Comparison of ENCODE assay signal across 11 cellular contexts in genomic region chr4:182978152-182978827, GRCh38.
DNase-seq lines count a peak whose midpoint lies in the region; ATAC-seq and TF ChIP-seq lines count a peak whose summit lies in the region.
"Had no signal": no experiment of that assay in that cellular context is flagged by ENCODE, and none has a peak within 500 bp of the region (broad histone marks: within the 10 kb centered on the region; RNA-seq: fewer than 3 reads in every experiment).

No MANE protein-coding gene starts in this region.

- H3K27ac Mint-ChIP-seq in progenitor cell of endocrine pancreas, result no peak overlapping the region
- no peak overlapping the region for H3K27ac Mint-ChIP-seq in endothelial cell (ENCODE audit: unreplicated experiment)

- H3K36me3 Mint-ChIP-seq in progenitor cell of endocrine pancreas (ENCODE audit: insufficient read depth), result no peaks in the 10 kb centered on the region
- peaks cover 5% of the 10 kb centered on the region for H3K36me3 Mint-ChIP-seq in endothelial cell (ENCODE audit: low read depth, unreplicated experiment)

- no peak overlapping the region for H3K4me3 Mint-ChIP-seq in progenitor cell of endocrine pancreas (ENCODE audit: low read depth)
- no peak overlapping the region for H3K4me3 Mint-ChIP-seq in endothelial cell (ENCODE audit: unreplicated experiment)

- peaks cover 27% of the 10 kb centered on the region for H3K9me3 Mint-ChIP-seq in progenitor cell of endocrine pancreas (ENCODE audit: low read depth)
- no peaks in the 10 kb centered on the region for H3K9me3 Mint-ChIP-seq in endothelial cell (ENCODE audit: unreplicated experiment)

- TF ChIP-seq POLR2A in ovary (IDR thresholded peaks at IDR 0.05), result no peak

- H3K4me3 ChIP-seq in fibroblast of pulmonary artery (replicated peaks; ENCODE audit: low read depth, low read length), result no peak overlapping the region
- H3K4me3 ChIP-seq in ovary, result no peak overlapping the region
- H3K4me3 ChIP-seq: esophagus squamous epithelium had no signal

- H3K27ac ChIP-seq in ovary, result no peak overlapping the region
- H3K27ac ChIP-seq: esophagus squamous epithelium, parathyroid adenoma had no signal

- ATAC-seq in GM18498 (IDR thresholded peaks at IDR 0.05; ENCODE audit: unreplicated experiment) (peak; percentile 80), GM21515 (IDR thresholded peaks at IDR 0.05; ENCODE audit: unreplicated experiment) (peak; percentile 76), HG03432 (IDR thresholded peaks at IDR 0.05; ENCODE audit: unreplicated experiment) (peak; percentile 75)

- WGBS in ovary, 3 donors, result 81 to 86% (median 83%) methylated on average over 8 of the region's 8 CpGs

- no peaks in the 10 kb centered on the region for H3K4me1 ChIP-seq in ovary (ENCODE audit: insufficient read depth)
- H3K4me1 ChIP-seq: parathyroid adenoma had no signal

- H3K27me3 ChIP-seq in ovary, result no peaks in the 10 kb centered on the region
- H3K27me3 ChIP-seq: esophagus squamous epithelium had no signal

- H3K27me3 Mint-ChIP-seq in progenitor cell of endocrine pancreas, result peaks cover 8% of the 10 kb centered on the region
- no peaks in the 10 kb centered on the region for H3K27me3 Mint-ChIP-seq in endothelial cell (ENCODE audit: unreplicated experiment)

- no peaks in the 10 kb centered on the region for H3K9me3 ChIP-seq in ovary
- H3K9me3 ChIP-seq: esophagus squamous epithelium had no signal

- peak; percentile 53 for DNase-seq in fibroblast of pulmonary artery (ENCODE audit: low read depth)
- no peak for DNase-seq in progenitor cell of endocrine pancreas (ENCODE audit: low spot score, unreplicated experiment)
- DNase-seq in ovary, result no peak
- DNase-seq in DMS53 treated with DMSO at 0.1 percent for 48 hours (lab: John Stamatoyannopoulos, UW; ENCODE audit: unreplicated experiment), result no peak
- no peak for DNase-seq in endothelial cell (ENCODE audit: low spot score)
- DNase-seq: esophagus squamous epithelium, NCI-H2029 had no signal

- intact Hi-C loops in ovary (cut with DNase I), result no loop called here

- no peak for TF ChIP-seq EP300 in ovary (IDR thresholded peaks at IDR 0.05)

- no peaks in the 10 kb centered on the region for H3K36me3 ChIP-seq in ovary
- H3K36me3 ChIP-seq: esophagus squamous epithelium had no signal

- no peak for TF ChIP-seq CTCF in fibroblast of pulmonary artery (IDR thresholded peaks at IDR 0.05; ENCODE audit: low read length, missing control alignments)
- no peak for TF ChIP-seq CTCF in progenitor cell of endocrine pancreas (IDR thresholded peaks at IDR 0.05; ENCODE audit: unreplicated experiment)
- no peak for TF ChIP-seq CTCF in ovary (IDR thresholded peaks at IDR 0.05)
- TF ChIP-seq CTCF in endothelial cell (IDR thresholded peaks at IDR 0.05; ENCODE audit: unreplicated experiment), result no peak

- H3K4me1 Mint-ChIP-seq in progenitor cell of endocrine pancreas (ENCODE audit: low read depth) (no peaks in the 10 kb centered on the region), endothelial cell (ENCODE audit: unreplicated experiment) (peaks cover 5% of the 10 kb centered on the region)
